In genomic region chr15:60525640-60526039, GRCh38 we compare ENCODE assay signal across 23 cellular contexts. TPM values are rescaled to one million over a fixed set of nuclear protein-coding genes. Genes with fewer than 3 reads are reported as not detected.
DNase-seq lines count a peak whose midpoint lies in the region; ATAC-seq, FAIRE-seq and TF ChIP-seq lines count a peak whose summit lies in the region.
"Had no signal": no experiment of that assay in that cellular context is flagged by ENCODE, and none has a peak within 500 bp of the region (broad histone marks: within the 10 kb centered on the region; RNA-seq: fewer than 3 reads in every experiment).

No MANE protein-coding gene starts in this region.

- H3K4me3 ChIP-seq in right atrium auricular region (no peak overlapping the region), adrenal gland (no peak overlapping the region), keratinocyte (ENCODE audit: control insufficient read depth in 2 of 3, extremely low read depth in 1 of 3, insufficient read depth in 2 of 3, low read depth in 1 of 3, low read length in 3 of 3) (no peak overlapping the region), suprapubic skin (no peak overlapping the region), A673 (ENCODE audit: low read depth, low read length, poor library complexity, severe bottlenecking) (no peak overlapping the region)
- H3K4me3 ChIP-seq: colonic mucosa, K562, mucosa of descending colon had no signal

- no peak for TF ChIP-seq EP300 in suprapubic skin (IDR thresholded peaks at IDR 0.05)

- no peak overlapping the region for H2AFZ ChIP-seq in keratinocyte (ENCODE audit: control insufficient read depth, low read length)

- H3K9me3 ChIP-seq in right atrium auricular region (no peaks in the 10 kb centered on the region), adrenal gland (replicated peaks in 1 of 3) (no peaks in the 10 kb centered on the region), keratinocyte (ENCODE audit: control insufficient read depth, low read depth, low read length) (no peaks in the 10 kb centered on the region), suprapubic skin (no peaks in the 10 kb centered on the region), A673 (ENCODE audit: low read depth, low read length, poor library complexity, severe bottlenecking) (no peaks in the 10 kb centered on the region)
- H3K9me3 ChIP-seq: colonic mucosa, mucosa of descending colon had no signal

- 37 to 49% (median 42%) methylated on average over 2 of the region's 2 CpGs for WGBS in adrenal gland, 4 donors
- 52% methylated on average over 2 of the region's 2 CpGs for WGBS in suprapubic skin

- FAIRE-seq in keratinocyte (lab: Jason Lieb, UNC) = no peak
- FAIRE-seq: K562 had no signal

- no TSS peak for BruUV-seq in A673 (replicated peaks; lab: Mats Ljungman, UMichigan)

- H3K9me1 ChIP-seq in keratinocyte (ENCODE audit: control insufficient read depth, extremely low read depth, insufficient read depth, low read length) = no peaks in the 10 kb centered on the region

- H4K20me1 ChIP-seq in keratinocyte (ENCODE audit: control insufficient read depth, extremely low read depth, insufficient read depth, low read length) = no peaks in the 10 kb centered on the region

- DNase-seq in Right ventricle myocardium inferior (ENCODE audit: missing footprints) (no peak), right atrium auricular region (ENCODE audit: low spot score) (no peak), adrenal gland (no peak), keratinocyte (ENCODE audit: low read depth, low spot score) (no peak), suprapubic skin (ENCODE audit: low spot score in 2 of 2) (no peak), cerebellar cortex (ENCODE audit: low spot score) (no peak), A673 (ENCODE audit: low spot score) (no peak)
- no peak for DNase-seq in stimulated activated CD4-positive, alpha-beta T cell treated with anti-CD3 and anti-CD28 coated beads, Interleukin-4, amount 100 ng/mL, for 4 hours
- DNase-seq: activated CD4-positive, alpha-beta T cell treated with anti-CD3 and anti-CD28 coated beads, Interleukin-2, amount 50 U/mL, for 48 hours; anterior cingulate cortex; colonic mucosa; foreskin melanocyte; left colon; mucosa of descending colon; NCI-H187 treated with DMSO at 0.1 percent for 48 hours; NCI-H510A; occipital lobe; RPMI8226; stimulated activated CD4-positive, alpha-beta T cell treated with anti-CD3 and anti-CD28 coated beads, Interleukin-1b, Interleukin-23, amount 100 ng/mL, for 48 hours; SW 1271 had no signal

- peak; percentile 68 for ATAC-seq in Right ventricle myocardium inferior
- ATAC-seq: HCT116, K562, left colon, mucosa of descending colon had no signal

- H3K27ac ChIP-seq in right atrium auricular region (peak overlapping the region in 1 of 2 donors; percentile 29), adrenal gland (peak overlapping the region in 4 of 5 donors; percentile 54 to 81 (median 70)), keratinocyte (ENCODE audit: control insufficient read depth, insufficient read depth, low read length) (peak overlapping the region; percentile 34), suprapubic skin (peak overlapping the region; percentile 39), A673 (ENCODE audit: low read depth, low read length, poor library complexity, severe bottlenecking) (no peak overlapping the region)
- H3K27ac ChIP-seq: colonic mucosa, HL-60 had no signal

- TF ChIP-seq POLR2A in adrenal gland (IDR thresholded peaks at IDR 0.05) = no peak
- no peak for TF ChIP-seq POLR2A in suprapubic skin (IDR thresholded peaks at IDR 0.05)

- POLR2A ChIA-PET in A673 (lab: Charles Lee; ENCODE audit: low non-redundant PET) = no interaction called here

- no peaks in the 10 kb centered on the region for H3K27me3 ChIP-seq in right atrium auricular region
- no peaks in the 10 kb centered on the region for H3K27me3 ChIP-seq in adrenal gland
- H3K27me3 ChIP-seq in keratinocyte (ENCODE audit: control insufficient read depth, extremely low read depth, insufficient read depth, low read length) = no peaks in the 10 kb centered on the region
- H3K27me3 ChIP-seq in suprapubic skin = no peaks in the 10 kb centered on the region
- H3K27me3 ChIP-seq in A673 (replicated peaks; ENCODE audit: insufficient read depth, low read depth, low read length, poor library complexity) = no peaks in the 10 kb centered on the region
- H3K27me3 ChIP-seq: colonic mucosa had no signal

- H3K4me1 ChIP-seq in right atrium auricular region = peaks cover 0 to 15% of the 10 kb centered on the region in 2 donors
- peaks cover 34 to 53% of the 10 kb centered on the region in 2 donors for H3K4me1 ChIP-seq in adrenal gland (replicated peaks in 1 of 2)
- peaks cover 43% of the 10 kb centered on the region for H3K4me1 ChIP-seq in keratinocyte (ENCODE audit: control insufficient read depth, extremely low read depth, insufficient read depth, low read length)
- H3K4me1 ChIP-seq in suprapubic skin = peaks cover 34% of the 10 kb centered on the region
- no peaks in the 10 kb centered on the region for H3K4me1 ChIP-seq in A673 (ENCODE audit: insufficient read depth, low read length, poor library complexity, severe bottlenecking)
- H3K4me1 ChIP-seq: colonic mucosa had no signal

- peak overlapping the region; percentile 61 for H3K9ac ChIP-seq in keratinocyte (ENCODE audit: control insufficient read depth, extremely low read depth, insufficient read depth, low read length)

- CTCF ChIA-PET in A673 (lab: Charles Lee) = no interaction called here

- dilution Hi-C loops in keratinocyte (cut with MboI; ENCODE audit: extremely low pct_ligation_motif_present, low sequenced_read_pairs) = no loop called here

- TF ChIP-seq CTCF in right atrium auricular region (IDR thresholded peaks at IDR 0.05) (no peak), adrenal gland (IDR thresholded peaks at IDR 0.05) (no peak), keratinocyte (optimal IDR thresholded peaks at IDR 0.05 in 1 of 3, IDR thresholded peaks at IDR 0.05 in 1 of 3, conservative IDR thresholded peaks at IDR 0.05 in 1 of 3; ENCODE audit: extremely low read depth in 1 of 3, insufficient read depth in 2 of 3, low read length in 3 of 3) (no peak), suprapubic skin (IDR thresholded peaks at IDR 0.05) (no peak), A673 (conservative IDR thresholded peaks at IDR 0.05; ENCODE audit: low read depth, low read length) (no peak)

- no peaks in the 10 kb centered on the region for H3K79me2 ChIP-seq in keratinocyte (ENCODE audit: control insufficient read depth, insufficient read depth, low read length)

- intact Hi-C loops in Right ventricle myocardium inferior (cut with DNase I) = no loop called here
- intact Hi-C loops in adrenal gland (cut with DNase I) = no loop called here
- intact Hi-C loops in A673 (cut with micrococcal nuclease; ENCODE audit: unreplicated experiment) = no loop called here

- H3K36me3 ChIP-seq in right atrium auricular region = no peaks in the 10 kb centered on the region
- no peaks in the 10 kb centered on the region for H3K36me3 ChIP-seq in adrenal gland (replicated peaks in 1 of 2)
- peaks cover 0 to 5% of the 10 kb centered on the region in 2 experiments for H3K36me3 ChIP-seq in keratinocyte (ENCODE audit: control insufficient read depth in 2 of 2, extremely low read depth in 1 of 2, insufficient read depth in 2 of 2, low read length in 2 of 2)
- H3K36me3 ChIP-seq in suprapubic skin = no peaks in the 10 kb centered on the region
- H3K36me3 ChIP-seq in A673 (ENCODE audit: insufficient read depth, low read length, poor library complexity, severe bottlenecking) = no peaks in the 10 kb centered on the region
- H3K36me3 ChIP-seq: colonic mucosa had no signal

- peak overlapping the region; percentile 70 for H3K4me2 ChIP-seq in keratinocyte (ENCODE audit: control insufficient read depth, extremely low read depth, insufficient read depth, low read depth, low read length)

RNA-seq across cellular contexts. Expression of gene ICE2, which starts 46.7 kb away (rescaled TPM):
- total RNA-seq in Right ventricle myocardium inferior (21.9 TPM), right atrium auricular region (10 to 100 TPM; 10.6 to 12.6 TPM), adrenal gland (10 to 100 TPM; 13.6 to 53.7 (median 38.3) TPM), suprapubic skin (10 to 100 TPM; 11.9 to 35.2 (median 27.2) TPM), A673 (2021) (76.5 and 82.1 TPM in 2 replicates)
- polyA plus RNA-seq in adrenal gland (10 to 100 TPM; 14.2 to 42.2 (median 15.6) TPM), keratinocyte (18.7 to 34.1 TPM (median 29.4 TPM) in 3 replicates)
- 39.5 TPM for polyA plus RNA-seq in keratinocyte (2011; ENCODE audit: low read depth)
- 12.2 and 36.9 TPM in 2 replicates for polyA plus RNA-seq in keratinocyte (2011; cell fraction: cytosol; rRNA removed)
- polyA plus RNA-seq in keratinocyte (2011; cell fraction: nucleus; rRNA removed) = 30.9 and 33.4 TPM in 2 replicates
- polyA plus RNA-seq in keratinocyte (2012; ENCODE audit: low replicate concordance) = 16.6 and 21.3 TPM in 2 replicates
- polyA minus RNA-seq in keratinocyte = 11.9 to 37.1 TPM (median 20.0 TPM) in 3 replicates
- 19.8 TPM for polyA minus RNA-seq in keratinocyte (2011; cell fraction: cytosol; rRNA and poly(A)+ RNA removed)
- 37.0 and 43.3 TPM in 2 replicates for polyA minus RNA-seq in keratinocyte (2011; cell fraction: nucleus; rRNA and poly(A)+ RNA removed)
